14 cellular contexts compared by ENCODE assay signal in the genomic region with DNA sequence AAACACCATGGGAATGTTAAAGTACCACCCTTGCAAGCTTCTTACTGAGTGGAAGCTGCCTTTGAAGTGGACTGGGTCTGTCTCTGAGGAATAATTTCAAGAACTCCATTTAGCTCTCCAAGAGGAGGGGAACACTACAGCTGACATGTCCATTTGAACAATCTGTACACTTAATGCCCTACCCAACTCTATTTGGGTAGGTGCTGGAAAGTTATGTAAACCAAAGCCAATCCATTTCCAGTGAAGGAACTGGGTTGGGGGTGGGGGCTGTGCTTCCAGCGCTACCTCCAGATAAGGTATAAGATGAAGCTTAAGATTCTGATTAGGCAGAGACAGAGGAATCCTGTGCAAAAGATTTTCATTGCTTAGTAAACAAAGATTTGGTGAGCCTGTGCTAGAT.
A peak's percentile ranks its signal among the peaks of the same experiment; 100 is the strongest.
DNase-seq lines count a peak whose midpoint lies in the region; ATAC-seq and TF ChIP-seq lines count a peak whose summit lies in the region.
"Had no signal": no experiment of that assay in that cellular context is flagged by ENCODE, and none has a peak within 500 bp of the region (broad histone marks: within the 10 kb centered on the region; RNA-seq: fewer than 3 reads in every experiment).

No MANE protein-coding gene starts in this region.

- H3K27ac ChIP-seq in right cardiac atrium (ENCODE audit: low read length): peak overlapping the region; percentile 92
- H3K27ac ChIP-seq in rectal smooth muscle tissue (ENCODE audit: low read depth, low read length): peak overlapping the region; percentile 97
- H3K27ac ChIP-seq: PC-9 had no signal

- peak overlapping the region; percentile 51 for H3K4me3 Mint-ChIP-seq in type B pancreatic cell
- H3K4me3 Mint-ChIP-seq: activated CD8-positive, alpha-beta T cell treated with anti-CD3 and anti-CD28 coated beads, Interleukin-2, amount 10 ng/mL, durations not matched to agents 7 days and 5 days; dendritic cell treated with granulocyte-macrophage colony-stimulating factor and Interleukin-4, amounts not matched to agents 40 ng/mL and 50 ng/mL, for 4 days had no signal

- H3K9ac ChIP-seq in rectal smooth muscle tissue (ENCODE audit: low read length): no peak overlapping the region

- peaks cover 21% of the 10 kb centered on the region for H3K4me1 ChIP-seq in right cardiac atrium (ENCODE audit: control insufficient read depth, insufficient read depth, low read length)
- peaks cover 40% of the 10 kb centered on the region for H3K4me1 ChIP-seq in rectal smooth muscle tissue (ENCODE audit: control insufficient read depth, insufficient read depth, low read length)

- H3K9me3 Mint-ChIP-seq in type B pancreatic cell: no peaks in the 10 kb centered on the region
- H3K9me3 Mint-ChIP-seq: activated T-helper 2 cell treated with anti-CD3 and anti-CD28 coated beads, Interferon-gamma antibody, Interleukin-2, Interleukin-4, amounts not matched to agents 10 μg/mL and 5 μg/mL and 100 μg/mL, durations not matched to agents 14 hours and 24 hours and 36 hours; dendritic cell treated with granulocyte-macrophage colony-stimulating factor and Interleukin-4, amounts not matched to agents 40 ng/mL and 50 ng/mL, for 4 days had no signal

- 63% methylated on average over 1 of the region's 1 CpG for whole genome bisulfite sequencing in right cardiac atrium

- TF ChIP-seq CTCF in choroid plexus epithelial cell (conservative IDR thresholded peaks at IDR 0.05; ENCODE audit: low read depth, low read length) (no peak), type B pancreatic cell (conservative IDR thresholded peaks at IDR 0.05) (no peak)

- H3K36me3 ChIP-seq in rectal smooth muscle tissue (ENCODE audit: control insufficient read depth, insufficient read depth, low read length): no peaks in the 10 kb centered on the region

- no peak for ATAC-seq in right cardiac atrium
- ATAC-seq in HG02970 (IDR thresholded peaks at IDR 0.05; ENCODE audit: low FRiP score, unreplicated experiment): no peak
- ATAC-seq: activated CD8-positive, alpha-beta T cell treated with anti-CD3 and anti-CD28 coated beads, Interleukin-2, amount 10 ng/mL, durations not matched to agents 7 days and 5 days; sciatic nerve had no signal

- DNase-seq in choroid plexus epithelial cell (ENCODE audit: low read depth) (peak; percentile 48), right cardiac atrium (no peak), type B pancreatic cell (ENCODE audit: extremely low spot score, unreplicated experiment) (no peak), NCI-H1092 treated with DMSO at 0.1 percent for 48 hours (lab: John Stamatoyannopoulos, UW) (no peak), RPMI8226 (no peak)
- DNase-seq: activated CD8-positive, alpha-beta T cell treated with anti-CD3 and anti-CD28 coated beads, Interleukin-2, amount 10 ng/mL, durations not matched to agents 7 days and 5 days; mammary epithelial cell; NCI-H2081; PC-9 had no signal

- H3K9me3 ChIP-seq in right cardiac atrium (ENCODE audit: control insufficient read depth, low read length): no peaks in the 10 kb centered on the region

- H3K4me3 ChIP-seq in choroid plexus epithelial cell (ENCODE audit: low read depth, low read length) (no peak overlapping the region), right cardiac atrium (ENCODE audit: low read length) (peak overlapping the region; percentile 39), rectal smooth muscle tissue (ENCODE audit: low read length) (peak overlapping the region; percentile 79)
- H3K4me3 ChIP-seq: PC-9 had no signal

- peaks cover 49% of the 10 kb centered on the region for H3K4me1 Mint-ChIP-seq in type B pancreatic cell (ENCODE audit: unreplicated experiment)

- peak overlapping the region; percentile 71 for H3K27ac Mint-ChIP-seq in type B pancreatic cell
- H3K27ac Mint-ChIP-seq: activated CD8-positive, alpha-beta T cell treated with anti-CD3 and anti-CD28 coated beads, Interleukin-2, amount 10 ng/mL, durations not matched to agents 7 days and 5 days; activated T-helper 2 cell treated with anti-CD3 and anti-CD28 coated beads, Interferon-gamma antibody, Interleukin-2, Interleukin-4, amounts not matched to agents 10 μg/mL and 5 μg/mL and 100 μg/mL, durations not matched to agents 14 hours and 24 hours and 36 hours; dendritic cell treated with granulocyte-macrophage colony-stimulating factor and Interleukin-4, amounts not matched to agents 40 ng/mL and 50 ng/mL, for 4 days had no signal

- no peaks in the 10 kb centered on the region for H3K27me3 ChIP-seq in right cardiac atrium (ENCODE audit: control insufficient read depth, insufficient read depth)
- H3K27me3 ChIP-seq in rectal smooth muscle tissue (ENCODE audit: control insufficient read depth, insufficient read depth, low read length): no peaks in the 10 kb centered on the region

- H3K36me3 Mint-ChIP-seq in type B pancreatic cell: peaks cover 15% of the 10 kb centered on the region

- intact Hi-C loops in right cardiac atrium (cut with DNase I): no loop called here

- no peaks in the 10 kb centered on the region for H3K27me3 Mint-ChIP-seq in type B pancreatic cell
- H3K27me3 Mint-ChIP-seq: dendritic cell treated with granulocyte-macrophage colony-stimulating factor and Interleukin-4, amounts not matched to agents 40 ng/mL and 50 ng/mL, for 4 days had no signal
